20 cellular contexts compared by ENCODE assay signal in the genomic region with DNA sequence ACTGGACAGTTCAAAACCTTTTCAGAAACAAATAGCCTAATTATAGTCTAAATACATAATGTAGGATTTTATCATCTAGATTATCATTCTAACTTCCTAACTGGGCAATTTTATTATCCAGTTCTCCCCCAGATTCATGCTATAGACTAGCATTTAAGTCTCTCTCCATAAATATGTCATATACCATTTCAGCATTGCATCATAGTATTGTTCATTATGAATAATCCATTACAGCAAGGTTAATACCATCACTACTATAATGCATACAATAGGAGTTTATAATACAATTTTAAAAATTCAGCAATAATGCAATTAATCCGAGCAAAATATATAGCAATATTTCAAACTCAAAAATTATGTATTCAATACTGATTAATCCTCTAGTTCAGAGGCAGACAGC.
"Had no signal": no experiment of that assay in that cellular context is flagged by ENCODE, and none has a peak within 500 bp of the region (broad histone marks: within the 10 kb centered on the region; RNA-seq: fewer than 3 reads in every experiment).

No MANE protein-coding gene starts in this region.

- H3K4me1 ChIP-seq: neural progenitor cell, right atrium auricular region, spleen, tibial nerve, uterus had no signal

- H3K36me3 ChIP-seq: left ventricle myocardium inferior, neural progenitor cell, neutrophil, ovary, right atrium auricular region, sigmoid colon, spleen, tibial nerve, uterus had no signal

- H3K27me3 ChIP-seq: neural progenitor cell, neutrophil, ovary, right atrium auricular region, sigmoid colon, spleen, tibial nerve, uterus had no signal

- H2AFZ ChIP-seq: neural progenitor cell had no signal

- ATAC-seq: natural killer cell; stimulated activated effector memory CD8-positive, alpha-beta T cell treated with anti-CD3 and anti-CD28 coated beads, Interleukin-12 subunit alpha, Interleukin-12 subunit beta, amount 100 ng/mL, for 72 hours had no signal

- H3K27ac ChIP-seq: left ventricle myocardium inferior, neural progenitor cell, neutrophil, ovary, right atrium auricular region, sigmoid colon, spleen, tibial nerve, uterus had no signal

- FAIRE-seq: small intestine had no signal

- H3K4me2 ChIP-seq: neural progenitor cell had no signal

- H3K4me3 ChIP-seq: left ventricle myocardium inferior, lung, neural progenitor cell, ovary, right atrium auricular region, sigmoid colon, spleen, tibial nerve, uterus had no signal

- H3K9ac ChIP-seq: neural progenitor cell had no signal

- DNase-seq: islet precursor cell; left ventricle myocardium inferior; mesendoderm; naive B cell; natural killer cell; nephron progenitor cell; ovary; sigmoid colon; small intestine; spleen; stimulated activated CD4-positive, alpha-beta T cell treated with anti-CD3 and anti-CD28 coated beads, Interleukin-4, amount 100 ng/mL, for 24 hours; stimulated activated naive CD4-positive, alpha-beta T cell; substantia nigra; uterus had no signal

- H3K9me3 ChIP-seq: left ventricle myocardium inferior, neutrophil, ovary, right atrium auricular region, sigmoid colon, spleen, tibial nerve, uterus had no signal
